Comparison of ENCODE assay signal across 1 cellular context in the genomic region with DNA sequence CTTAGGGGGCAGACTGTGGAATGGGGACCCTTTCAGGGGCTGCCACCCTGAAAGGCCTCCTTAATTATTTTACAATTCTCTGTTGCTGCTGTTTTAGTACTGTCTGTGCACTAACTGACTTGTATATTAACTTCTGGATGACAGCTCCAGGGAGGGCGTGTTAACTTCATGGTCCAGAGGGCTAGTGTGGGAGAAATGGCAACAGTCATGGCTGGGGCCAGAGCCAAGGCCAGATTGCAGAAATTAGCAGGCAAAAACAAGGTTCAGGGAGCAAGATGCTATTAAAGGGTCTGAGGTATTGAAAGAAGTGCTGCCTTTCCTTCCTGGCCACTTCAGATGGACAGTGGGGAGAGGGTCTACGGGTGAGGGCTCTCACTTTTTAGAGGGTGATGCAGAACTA.
TF ChIP-seq lines count a peak whose summit lies in the region.

No MANE protein-coding gene starts in this region.

TF ChIP-seq in IMR-90, 13 proteins besides CTCF, POLR2A, EP300 and RAD21 (continued from another document):
- TF ChIP-seq MAZ (IDR thresholded peaks at IDR 0.05; ENCODE audit: borderline replicate concordance, low read depth, low read length) (no peak), MAFK (IDR thresholded peaks at IDR 0.05; ENCODE audit: low read depth, low read length) (no peak), FOS (IDR thresholded peaks at IDR 0.05; ENCODE audit: low read depth, low read length) (no peak), MXI1 (IDR thresholded peaks at IDR 0.05; ENCODE audit: borderline replicate concordance, low read depth, low read length) (no peak), CHD1 (IDR thresholded peaks at IDR 0.05; ENCODE audit: low read depth, low read length) (no peak), NFE2L2 (IDR thresholded peaks at IDR 0.05; ENCODE audit: low read depth, low read length) (no peak), RFX5 (IDR thresholded peaks at IDR 0.05; ENCODE audit: low read depth, low read length) (no peak), BHLHE40 (IDR thresholded peaks at IDR 0.05; ENCODE audit: low read depth, low read length) (no peak)
- TF ChIP-seq, protein P1, sequence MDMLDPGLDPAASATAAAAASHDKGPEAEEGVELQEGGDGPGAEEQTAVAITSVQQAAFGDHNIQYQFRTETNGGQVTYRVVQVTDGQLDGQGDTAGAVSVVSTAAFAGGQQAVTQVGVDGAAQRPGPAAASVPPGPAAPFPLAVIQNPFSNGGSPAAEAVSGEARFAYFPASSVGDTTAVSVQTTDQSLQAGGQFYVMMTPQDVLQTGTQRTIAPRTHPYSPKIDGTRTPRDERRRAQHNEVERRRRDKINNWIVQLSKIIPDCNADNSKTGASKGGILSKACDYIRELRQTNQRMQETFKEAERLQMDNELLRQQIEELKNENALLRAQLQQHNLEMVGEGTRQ (IDR thresholded peaks at IDR 0.05; ENCODE audit: low read depth, low read length), result no peak
